In genomic region chr17:78644971-78645370, GRCh38 we compare ENCODE assay signal across 10 cellular contexts.
"Had no signal": no experiment of that assay in that cellular context is flagged by ENCODE, and none has a peak within 500 bp of the region (broad histone marks: within the 10 kb centered on the region; RNA-seq: fewer than 3 reads in every experiment).

No MANE protein-coding gene starts in this region.

- H3K27me3 ChIP-seq: dorsolateral prefrontal cortex, gastrocnemius medialis had no signal

- H3K36me3 ChIP-seq: gastrocnemius medialis had no signal

- H3K4me3 Mint-ChIP-seq: activated CD4-positive, alpha-beta T cell treated with anti-CD3 and anti-CD28 coated beads, Interleukin-2, amount 10 ng/mL, durations not matched to agents 7 days and 5 days; type B pancreatic cell had no signal

- DNase-seq: activated CD4-positive, alpha-beta T cell treated with anti-CD3 and anti-CD28 coated beads, Interleukin-2, amount 10 ng/mL, durations not matched to agents 7 days and 5 days; activated CD4-positive, CD25-positive, alpha-beta regulatory T cell; activated naive CD4-positive, alpha-beta T cell treated with Interleukin-2 at 50 U/mL for 16 hours; erythroblast; gastrocnemius medialis; left cardiac atrium; mammary epithelial cell; naive thymus-derived CD4-positive, alpha-beta T cell had no signal

- H3K9me3 ChIP-seq: gastrocnemius medialis had no signal

- H3K4me1 ChIP-seq: gastrocnemius medialis had no signal

- H3K36me3 Mint-ChIP-seq: type B pancreatic cell had no signal

- H3K27ac Mint-ChIP-seq: type B pancreatic cell had no signal

- H3K9me3 Mint-ChIP-seq: type B pancreatic cell had no signal

- H3K4me3 ChIP-seq: dorsolateral prefrontal cortex, gastrocnemius medialis had no signal
